32 cellular contexts compared by ENCODE assay signal in the genomic region with DNA sequence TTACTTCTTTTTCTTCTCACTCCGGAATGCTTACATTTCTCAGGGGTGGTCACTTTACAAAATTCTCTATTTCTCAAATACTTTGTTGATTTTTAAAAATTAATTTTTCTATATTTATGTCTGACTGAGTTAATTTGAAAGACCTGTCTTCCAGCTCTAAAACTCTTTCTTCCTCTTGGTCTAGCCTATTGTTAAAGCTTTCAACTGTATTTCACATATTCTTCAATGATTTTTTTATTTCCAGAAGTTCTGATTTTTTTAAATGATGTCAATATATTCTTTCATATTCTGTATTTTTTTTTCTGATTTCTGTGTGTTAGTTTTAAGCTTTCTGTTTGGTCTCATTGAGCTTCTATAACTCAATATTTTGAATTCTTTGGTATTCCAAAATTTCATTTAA. TPM values are rescaled to one million over a fixed set of nuclear protein-coding genes. Genes with fewer than 3 reads are reported as not detected.
"Had no signal": no experiment of that assay in that cellular context is flagged by ENCODE, and none has a peak within 500 bp of the region (broad histone marks: within the 10 kb centered on the region; RNA-seq: fewer than 3 reads in every experiment).

No MANE protein-coding gene starts in this region.

- FAIRE-seq: astrocyte, bronchial epithelial cell had no signal

- H3K27ac Mint-ChIP-seq: activated B cell treated with CpG ODN at 0.5 μM for 24 hours; activated CD8-positive, alpha-beta T cell treated with anti-CD3 and anti-CD28 coated beads for 36 hours; activated naive CD8-positive, alpha-beta T cell; activated T-helper 17 cell treated with anti-CD3 and anti-CD28 coated beads, Interleukin-2, amount 50 U/mL, for 72 hours; dendritic cell treated with granulocyte-macrophage colony-stimulating factor and Interleukin-4, amounts not matched to agents 40 ng/mL and 50 ng/mL, for 4 days; T-cell; T-helper 1 cell treated with Interleukin-12 subunit alpha and Interleukin-12 subunit beta and Interleukin-4 antibody, amounts not matched to agents 30 μg/mL and 1 μg/mL, for 36 hours had no signal

- H3K27me3 Mint-ChIP-seq: activated B cell treated with CpG ODN at 0.5 μM for 24 hours; dendritic cell treated with granulocyte-macrophage colony-stimulating factor and Interleukin-4, amounts not matched to agents 40 ng/mL and 50 ng/mL, for 4 days had no signal

- H3K4me3 ChIP-seq: coronary artery, dorsolateral prefrontal cortex, esophagus muscularis mucosa had no signal

- DNase-seq: activated B cell treated with CpG ODN at 0.5 μM for 24 hours; activated CD4-positive, alpha-beta T cell treated with anti-CD3 and anti-CD28 coated beads for 48 hours; activated CD4-positive, alpha-beta T cell treated with anti-CD3 and anti-CD28 coated beads, Interleukin-2, amount 50 U/mL, for 1 hour; activated CD4-positive, alpha-beta T cell treated with anti-CD3 and anti-CD28 coated beads, Interleukin-2, amount 50 U/mL, for 48 hours; activated CD8-positive, alpha-beta memory T cell treated with anti-CD3 and anti-CD28 coated beads for 24 hours; activated CD8-positive, alpha-beta T cell treated with anti-CD3 and anti-CD28 coated beads for 36 hours; activated effector memory CD4-positive, alpha-beta T cell treated with Interleukin-2 at 50 U/mL for 16 hours; activated gamma-delta T cell treated with Interleukin-2 at 50 U/mL for 16 hours; activated naive CD4-positive, alpha-beta T cell treated with anti-CD3 and anti-CD28 coated beads, Interleukin-2, amount 50 U/mL, for 16 hours; activated naive CD4-positive, alpha-beta T cell treated with Interleukin-2 at 50 U/mL for 16 hours; activated T-cell treated with anti-CD3 and anti-CD28 coated beads, Interleukin-2, amount 50 U/mL, for 4 hours; amniotic stem cell; anterior cingulate cortex; brain microvascular endothelial cell; dorsolateral prefrontal cortex; effector memory CD4-positive, alpha-beta T cell; foreskin melanocyte; SW 1271; T-cell; T1000; WERI-Rb-1 had no signal

- ATAC-seq: activated CD4-positive, CD25-positive, alpha-beta regulatory T cell treated with anti-CD3 and anti-CD28 coated beads, Interleukin-2, amount 50 U/mL, for 24 hours; activated CD8-positive, alpha-beta T cell treated with anti-CD3 and anti-CD28 coated beads for 36 hours; activated T-cell treated with anti-CD3 and anti-CD28 coated beads, Interleukin-2, amount 50 U/mL, for 4 hours; activated T-helper 17 cell treated with anti-CD3 and anti-CD28 coated beads, Interleukin-2, amount 50 U/mL, for 72 hours; T-cell had no signal

- H3K4me1 ChIP-seq: esophagus muscularis mucosa had no signal

- H3K36me3 ChIP-seq: brain microvascular endothelial cell, esophagus muscularis mucosa, WERI-Rb-1 had no signal

- H3K27me3 ChIP-seq: brain microvascular endothelial cell, esophagus muscularis mucosa had no signal

- H3K36me3 Mint-ChIP-seq: T-cell had no signal

- H3K27ac ChIP-seq: brain microvascular endothelial cell, coronary artery, dorsolateral prefrontal cortex, esophagus muscularis mucosa, WERI-Rb-1 had no signal

- H3K4me1 Mint-ChIP-seq: activated T-helper 17 cell treated with anti-CD3 and anti-CD28 coated beads, Interleukin-2, amount 50 U/mL, for 72 hours; central memory CD8-positive, alpha-beta T cell; T-cell had no signal

- H3K4me3 Mint-ChIP-seq: activated B cell treated with CpG ODN at 0.5 μM for 24 hours; activated CD8-positive, alpha-beta T cell treated with anti-CD3 and anti-CD28 coated beads for 36 hours; activated naive CD8-positive, alpha-beta T cell; activated T-cell treated with anti-CD3 and anti-CD28 coated beads, Interleukin-2, amount 50 U/mL, for 4 hours; activated T-helper 17 cell treated with anti-CD3 and anti-CD28 coated beads, Interleukin-2, amount 50 U/mL, for 72 hours; central memory CD8-positive, alpha-beta T cell; dendritic cell treated with granulocyte-macrophage colony-stimulating factor and Interleukin-4, amounts not matched to agents 40 ng/mL and 50 ng/mL, for 4 days; T-cell; T-helper 1 cell treated with Interleukin-12 subunit alpha and Interleukin-12 subunit beta and Interleukin-4 antibody, amounts not matched to agents 30 μg/mL and 1 μg/mL, for 36 hours had no signal

RNA-seq across cellular contexts. Expression of gene AKR1C2, which starts 27.3 kb away (rescaled TPM):
- total RNA-seq: activated B cell treated with CpG ODN at 0.5 μM for 24 hours; activated CD8-positive, alpha-beta T cell treated with anti-CD3 and anti-CD28 coated beads for 36 hours; activated T-helper 17 cell treated with anti-CD3 and anti-CD28 coated beads, Interleukin-2, amount 50 U/mL, for 72 hours; T-helper 2 cell treated with Interferon-gamma antibody and Interleukin-4, amounts not matched to agents 100 ng/mL and 5 ng/mL, for 36 hours had no signal
